Comparison of ENCODE assay signal across 9 cellular contexts in genomic region chr20:32792316-32792715, GRCh38. TPM values are rescaled to one million over a fixed set of nuclear protein-coding genes. Genes with fewer than 3 reads are reported as not detected.
DNase-seq lines count a peak whose midpoint lies in the region; ATAC-seq and TF ChIP-seq lines count a peak whose summit lies in the region.
"Had no signal": no experiment of that assay in that cellular context is flagged by ENCODE, and none has a peak within 500 bp of the region (broad histone marks: within the 10 kb centered on the region; RNA-seq: fewer than 3 reads in every experiment).

No MANE protein-coding gene starts in this region.

- H3K27me3 Mint-ChIP-seq in T-cell, result no peaks in the 10 kb centered on the region

- H3K36me3 Mint-ChIP-seq in T-cell, result no peaks in the 10 kb centered on the region

- peaks cover 57 to 63% (median 60%) of the 10 kb centered on the region in 3 donors for H3K4me1 Mint-ChIP-seq in T-cell

- peaks cover 28% of the 10 kb centered on the region for H3K36me3 ChIP-seq in HAP-1 (replicated peaks)

- ATAC-seq in T-cell (replicated peaks in 1 of 4), result peak; percentile 14 to 74 (median 42)

- H3K9me3 Mint-ChIP-seq in T-cell, result no peaks in the 10 kb centered on the region

- H3K4me3 ChIP-seq in GM12864 (ENCODE audit: low read depth, low read length) (no peak overlapping the region), HAP-1 (no peak overlapping the region)
- H3K4me3 ChIP-seq: dorsolateral prefrontal cortex had no signal

- TF ChIP-seq CTCF in GM12864 (IDR thresholded peaks at IDR 0.05; ENCODE audit: low read depth, low read length, missing control alignments), result no peak

- peaks cover 3% of the 10 kb centered on the region for H3K4me1 ChIP-seq in HAP-1

- no peaks in the 10 kb centered on the region for H3K9me3 ChIP-seq in HAP-1

- H3K4me3 Mint-ChIP-seq in T-cell, result peak overlapping the region in 1 of 3 donors; percentile 71

- POLR2A ChIA-PET in T-cell (lab: Charles Lee), result no interaction called here

- peak overlapping the region; percentile 86 to 92 for H3K27ac Mint-ChIP-seq in T-cell

- CTCF ChIA-PET in T-cell (lab: Charles Lee), result interaction anchor here (0.5 to 1.0 kb wide), 4 partner anchors 13 to 211 kb away, joined by 3 to 6 read pairs (median 4); partner anchors contain the start of gene MAPRE1 (in 1 of the 2)

- DNase-seq in GM12864 (ENCODE audit: low read depth) (peak; percentile 8), HAP-1 (ENCODE audit: low spot score in 2 of 2) (peak; percentile 38 to 72), T-cell (peak in 29 of 34 experiments; percentile 11 to 54 (median 32)), hepatic stellate cell (ENCODE audit: low spot score) (peak; percentile 55), cerebellum (ENCODE audit: low spot score) (no peak), NCI-H2029 (lab: John Stamatoyannopoulos, UW) (no peak), NCI-H1417 treated with DMSO at 0.1 percent for 48 hours (lab: John Stamatoyannopoulos, UW) (no peak), NCI-H526 treated with DMSO at 0.1 percent for 48 hours (lab: John Stamatoyannopoulos, UW) (no peak)

- in situ Hi-C loops in HAP-1 (cut with MboI; ENCODE audit: low sequenced_read_pairs), result loop anchor here (25.0 kb wide), 1 partner anchor 145 kb away; no protein-coding TSS in a partner anchor

- H3K27me3 ChIP-seq in HAP-1 (ENCODE audit: low read depth), result no peaks in the 10 kb centered on the region
- H3K27me3 ChIP-seq: dorsolateral prefrontal cortex had no signal

RNA-seq across cellular contexts. Expression of gene MAPRE1, which starts 27.4 kb away (rescaled TPM):
- total RNA-seq in T-cell (100 to 1,000 TPM in 1 of 5 donors, 10 to 100 TPM in 4; 67.9 to 104 (median 77.8) TPM), cerebellum (82.1 TPM)

RNA-seq across cellular contexts. Expression of gene DNMT3B, which starts 30.1 kb away (rescaled TPM):
- total RNA-seq in T-cell (1 to 10 TPM in 2 of 5 donors, under 1 TPM in 3; 0.56 to 1.7 (median 0.95) TPM), cerebellum (9.3 TPM)

RNA-seq across cellular contexts. Expression of gene COMMD7, which starts 49.0 kb away (rescaled TPM):
- total RNA-seq in T-cell, result 10 to 100 TPM; 35.5 to 48.1 (median 37.4) TPM
- 18.4 TPM for total RNA-seq in cerebellum

Comparison
In these comparisons a context has a peak if more than half of its experiments do, and no peak if none do; other contexts are left out.
1. DNase-seq: peak in GM12864 (single experiment), HAP-1 (2 of 2), T-cell (29 of 34) and hepatic stellate cell (single experiment); none in cerebellum (single experiment), NCI-H2029 (single experiment), NCI-H1417 treated with DMSO at 0.1 percent for 48 hours (single experiment) and NCI-H526 treated with DMSO at 0.1 percent for 48 hours (single experiment).